In genomic region chr7:99782012-99782953, GRCh38 we compare ENCODE assay signal across 24 cellular contexts. TPM values are rescaled to one million over a fixed set of nuclear protein-coding genes. Genes with fewer than 3 reads are reported as not detected.
"Had no signal": no experiment of that assay in that cellular context is flagged by ENCODE, and none has a peak within 500 bp of the region (broad histone marks: within the 10 kb centered on the region; RNA-seq: fewer than 3 reads in every experiment).

No MANE protein-coding gene starts in this region.

- H3K27ac Mint-ChIP-seq: activated CD4-positive, alpha-beta T cell treated with anti-CD3 and anti-CD28 coated beads, Interleukin-2, amount 10 ng/mL, durations not matched to agents 24 days and 14 days; activated naive CD4-positive, alpha-beta T cell treated with anti-CD3 and anti-CD28 coated beads, Interleukin-2, amount 10 ng/mL, durations not matched to agents 7 days and 5 days; stimulated activated effector memory CD8-positive, alpha-beta T cell treated with anti-CD3 and anti-CD28 coated beads, Interleukin-12 subunit alpha, Interleukin-12 subunit beta, amount 100 ng/mL, for 72 hours; T-cell had no signal

- H3K36me3 ChIP-seq: brain microvascular endothelial cell, esophagus muscularis mucosa, gastroesophageal sphincter, heart right ventricle, neutrophil, pancreas, stomach, upper lobe of right lung had no signal

- H3K9me3 ChIP-seq: esophagus muscularis mucosa, gastroesophageal sphincter, heart right ventricle, neutrophil, pancreas, stomach, testis, upper lobe of right lung had no signal

- H3K9me3 Mint-ChIP-seq: activated CD4-positive, alpha-beta T cell treated with anti-CD3 and anti-CD28 coated beads, Interleukin-2, amount 10 ng/mL, durations not matched to agents 24 days and 14 days; activated naive CD4-positive, alpha-beta T cell treated with anti-CD3 and anti-CD28 coated beads, Interleukin-2, amount 10 ng/mL, durations not matched to agents 7 days and 5 days; naive thymus-derived CD8-positive, alpha-beta T cell; stimulated activated effector memory CD8-positive, alpha-beta T cell treated with anti-CD3 and anti-CD28 coated beads, Interleukin-12 subunit alpha, Interleukin-12 subunit beta, amount 100 ng/mL, for 72 hours; T-cell had no signal

- H3K27me3 ChIP-seq: brain microvascular endothelial cell, esophagus muscularis mucosa, gastroesophageal sphincter, pancreas, stomach, testis, upper lobe of right lung had no signal

- H3K36me3 Mint-ChIP-seq: activated naive CD4-positive, alpha-beta T cell treated with anti-CD3 and anti-CD28 coated beads, Interleukin-2, amount 10 ng/mL, durations not matched to agents 7 days and 5 days; naive thymus-derived CD8-positive, alpha-beta T cell; stimulated activated effector memory CD8-positive, alpha-beta T cell treated with anti-CD3 and anti-CD28 coated beads, Interleukin-12 subunit alpha, Interleukin-12 subunit beta, amount 100 ng/mL, for 72 hours; T-cell had no signal

- H3K4me1 ChIP-seq: gastroesophageal sphincter, heart right ventricle, pancreas, stomach, testis, upper lobe of right lung had no signal

- H3K4me3 Mint-ChIP-seq: activated CD4-positive, alpha-beta T cell treated with anti-CD3 and anti-CD28 coated beads, Interleukin-2, amount 10 ng/mL, durations not matched to agents 24 days and 14 days; activated naive CD4-positive, alpha-beta T cell treated with anti-CD3 and anti-CD28 coated beads, Interleukin-2, amount 10 ng/mL, durations not matched to agents 7 days and 5 days; naive thymus-derived CD8-positive, alpha-beta T cell; stimulated activated effector memory CD8-positive, alpha-beta T cell treated with anti-CD3 and anti-CD28 coated beads, Interleukin-12 subunit alpha, Interleukin-12 subunit beta, amount 100 ng/mL, for 72 hours; T-cell had no signal

- H3K4me3 ChIP-seq: coronary artery, esophagus muscularis mucosa, gastroesophageal sphincter, heart right ventricle, pancreas, stomach, testis, upper lobe of right lung had no signal

- H3K27ac ChIP-seq: brain microvascular endothelial cell, coronary artery, esophagus muscularis mucosa, gastroesophageal sphincter, heart right ventricle, neutrophil, pancreas, stomach, testis, upper lobe of right lung had no signal

- DNase-seq: activated CD4-positive, alpha-beta T cell treated with anti-CD3 and anti-CD28 coated beads, Interleukin-2, amount 10 ng/mL, durations not matched to agents 24 days and 14 days; activated CD8-positive, alpha-beta memory T cell treated with anti-CD3 and anti-CD28 coated beads, Interleukin-2, amount 50 U/mL, for 48 hours; activated effector memory CD4-positive, alpha-beta T cell treated with Interleukin-2 at 50 U/mL for 16 hours; activated naive CD4-positive, alpha-beta T cell treated with anti-CD3 and anti-CD28 coated beads, Interleukin-2, amount 10 ng/mL, durations not matched to agents 7 days and 5 days; activated T-cell treated with anti-CD3 and anti-CD28 coated beads, Interleukin-2, amount 50 U/mL, for 48 hours; aorta; brain microvascular endothelial cell; heart right ventricle; mesenchymal stem cell; naive thymus-derived CD8-positive, alpha-beta T cell; pancreas; stimulated activated CD4-positive, alpha-beta T cell treated with anti-CD3 and anti-CD28 coated beads, Interleukin-4, amount 100 ng/mL, for 24 hours; stomach; T-cell; T-helper 9 cell; testis; upper lobe of right lung had no signal

- ATAC-seq: gastroesophageal sphincter; heart right ventricle; naive thymus-derived CD8-positive, alpha-beta T cell; sciatic nerve; stimulated activated effector memory CD8-positive, alpha-beta T cell treated with anti-CD3 and anti-CD28 coated beads, Interleukin-12 subunit alpha, Interleukin-12 subunit beta, amount 100 ng/mL, for 72 hours; T-cell; upper lobe of right lung had no signal

- FAIRE-seq: pancreas had no signal

- H3K4me1 Mint-ChIP-seq: stimulated activated effector memory CD8-positive, alpha-beta T cell treated with anti-CD3 and anti-CD28 coated beads, Interleukin-12 subunit alpha, Interleukin-12 subunit beta, amount 100 ng/mL, for 72 hours had no signal

RNA-seq across cellular contexts. Expression of gene CYP3A4, which starts 1.7 kb away (rescaled TPM):
- total RNA-seq: activated CD4-positive, alpha-beta T cell treated with anti-CD3 and anti-CD28 coated beads, Interleukin-2, amount 10 ng/mL, durations not matched to agents 24 days and 14 days; aorta; esophagus muscularis mucosa; gastroesophageal sphincter; heart right ventricle; naive thymus-derived CD8-positive, alpha-beta T cell; sciatic nerve; upper lobe of right lung had no signal
- polyA plus RNA-seq: heart right ventricle had no signal

RNA-seq across cellular contexts. Expression of gene CYP3A43, which starts 45.5 kb away (rescaled TPM):
- total RNA-seq: activated CD4-positive, alpha-beta T cell treated with anti-CD3 and anti-CD28 coated beads, Interleukin-2, amount 10 ng/mL, durations not matched to agents 24 days and 14 days; esophagus muscularis mucosa; gastroesophageal sphincter; lower leg skin; stomach; upper lobe of right lung had no signal
- polyA plus RNA-seq: aorta; heart right ventricle; naive thymus-derived CD8-positive, alpha-beta T cell; stomach had no signal

RNA-seq across cellular contexts. Expression of gene CYP3A7, which starts 47.3 kb away (rescaled TPM):
- total RNA-seq: activated CD4-positive, alpha-beta T cell treated with anti-CD3 and anti-CD28 coated beads, Interleukin-2, amount 10 ng/mL, durations not matched to agents 24 days and 14 days; aorta; gastroesophageal sphincter; heart right ventricle; naive thymus-derived CD8-positive, alpha-beta T cell; sciatic nerve; stomach; T-cell; testis had no signal
- polyA plus RNA-seq: heart right ventricle; naive thymus-derived CD8-positive, alpha-beta T cell; stomach had no signal
